17 cellular contexts compared by ENCODE assay signal in the genomic region with DNA sequence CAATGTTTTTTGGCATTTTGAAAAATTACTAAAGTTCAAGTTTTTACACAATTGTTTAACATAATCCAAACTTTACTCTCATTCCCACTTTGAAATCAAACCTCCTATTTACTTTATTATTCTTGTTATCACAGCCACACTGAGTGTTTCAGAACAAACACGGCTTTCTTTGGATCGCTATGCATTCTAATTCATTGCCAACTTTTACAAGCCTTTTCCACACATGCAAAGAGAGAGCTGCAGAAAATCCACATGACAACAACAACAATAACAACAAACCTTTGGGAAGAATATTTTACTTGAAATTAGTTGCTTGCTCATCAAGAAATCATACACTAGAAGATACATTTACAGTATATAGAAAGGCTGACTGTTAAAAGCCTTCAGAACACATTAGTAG. TPM values are rescaled to one million over a fixed set of nuclear protein-coding genes. Genes with fewer than 3 reads are reported as not detected.
DNase-seq lines count a peak whose midpoint lies in the region; ATAC-seq and TF ChIP-seq lines count a peak whose summit lies in the region.
"Had no signal": no experiment of that assay in that cellular context is flagged by ENCODE, and none has a peak within 500 bp of the region (broad histone marks: within the 10 kb centered on the region; RNA-seq: fewer than 3 reads in every experiment).

No MANE protein-coding gene starts in this region.

- peak overlapping the region; percentile 98 for H3K27ac Mint-ChIP-seq in WTC11
- H3K27ac Mint-ChIP-seq in CD4-positive, alpha-beta T cell, result no peak overlapping the region
- H3K27ac Mint-ChIP-seq: stimulated activated naive B cell treated with anti-CD40 and anti-IgM and Interleukin-4, amounts not matched to agents 10 μg/mL and 1 μg/mL and 100 μg/mL, for 72 hours had no signal

- TF ChIP-seq CTCF in WTC11 (IDR thresholded peaks at IDR 0.05), result no peak
- TF ChIP-seq CTCF in fibroblast of pulmonary artery (IDR thresholded peaks at IDR 0.05; ENCODE audit: low read length, missing control alignments), result no peak
- TF ChIP-seq CTCF in neural cell (IDR thresholded peaks at IDR 0.05; ENCODE audit: poor library complexity, severe bottlenecking), result no peak
- TF ChIP-seq CTCF in CD4-positive, alpha-beta T cell (IDR thresholded peaks at IDR 0.05), result no peak

- H3F3A ChIP-seq in GM23248 (ENCODE audit: insufficient read depth) (peaks cover 30% of the 10 kb centered on the region), neural cell (ENCODE audit: insufficient read depth, low read length, poor library complexity, severe bottlenecking) (no peaks in the 10 kb centered on the region)

- POLR2A ChIA-PET in WTC11 (lab: Charles Lee), result interaction anchor here (1.3 to 1.4 kb wide), 2 partner anchors 15 to 49 kb away, joined by 5 to 8 read pairs; partner anchors contain the start of gene TMEM30A
- POLR2A ChIA-PET in CD4-positive, alpha-beta T cell (lab: Charles Lee), result no interaction called here

- H2AFZ ChIP-seq in GM23248 (no peak overlapping the region), neural cell (ENCODE audit: low read depth, low read length) (no peak overlapping the region)

- in situ Hi-C loops in GM23248 (cut with MboI), result no loop called here

- no peak for TF ChIP-seq EP300 in neural cell (conservative IDR thresholded peaks at IDR 0.05; ENCODE audit: poor library complexity, severe bottlenecking)

- H3K27ac ChIP-seq in GM23248, result peak overlapping the region; percentile 25
- peak overlapping the region; percentile 30 for H3K27ac ChIP-seq in neural cell (ENCODE audit: low read length)
- no peak overlapping the region for H3K27ac ChIP-seq in CD4-positive, alpha-beta T cell (ENCODE audit: low read depth, low read length)
- H3K27ac ChIP-seq: HL-60, prostate gland, spleen, WERI-Rb-1 had no signal

- intact Hi-C loops in CD4-positive, alpha-beta T cell (cut with DNase I, micrococcal nuclease), result no loop called here

- H3K4me1 Mint-ChIP-seq in WTC11, result peaks cover 77% of the 10 kb centered on the region
- no peaks in the 10 kb centered on the region for H3K4me1 Mint-ChIP-seq in CD4-positive, alpha-beta T cell (ENCODE audit: low read depth)
- H3K4me1 Mint-ChIP-seq: stimulated activated naive B cell treated with anti-CD40 and anti-IgM and Interleukin-4, amounts not matched to agents 10 μg/mL and 1 μg/mL and 100 μg/mL, for 72 hours had no signal

- no peak overlapping the region for H3K4me2 ChIP-seq in GM23248 (ENCODE audit: unreplicated experiment)
- no peak overlapping the region for H3K4me2 ChIP-seq in neural cell (ENCODE audit: low read length)

- no peak for ATAC-seq in WTC11
- ATAC-seq in CD4-positive, alpha-beta T cell (ENCODE audit: poor library complexity), result no peak
- ATAC-seq: stimulated activated naive B cell treated with anti-CD40 and anti-IgM and Interleukin-4, amounts not matched to agents 10 μg/mL and 1 μg/mL and 100 μg/mL, for 72 hours had no signal

- CTCF ChIA-PET in WTC11 (lab: Charles Lee), result interaction anchor here (0.9 to 1.5 kb wide), 3 partner anchors 15 to 37 kb away, joined by 3 to 8 read pairs (median 7); no protein-coding TSS in a partner anchor
- CTCF ChIA-PET in CD4-positive, alpha-beta T cell (lab: Charles Lee), result no interaction called here

- DNase-seq in GM23248 (no peak), WTC11 (ENCODE audit: low spot score) (no peak), fibroblast of pulmonary artery (ENCODE audit: low read depth) (peak; percentile 43), EL (no peak)
- no peak for DNase-seq in activated CD4-positive, alpha-beta T cell treated with anti-CD3 and anti-CD28 coated beads, Interleukin-2, amount 50 U/mL, for 4 hours
- DNase-seq in CD4-positive, alpha-beta T cell, result no peak
- no peak for DNase-seq in stimulated activated CD4-positive, alpha-beta T cell treated with anti-CD3 and anti-CD28 coated beads, Interleukin-1b, Interleukin-23, amount 100 ng/mL, for 48 hours
- DNase-seq: DMS79; Karpas-422; NCI-H1436; spleen; stimulated activated naive B cell treated with anti-CD40 and anti-IgM and Interleukin-4, amounts not matched to agents 10 μg/mL and 1 μg/mL and 100 μg/mL, for 72 hours; WERI-Rb-1 had no signal

- no peaks in the 10 kb centered on the region for H3K27me3 ChIP-seq in GM23248 (replicated peaks; ENCODE audit: insufficient read depth)
- H3K27me3 ChIP-seq in neural cell (ENCODE audit: insufficient read depth, low read depth, low read length), result no peaks in the 10 kb centered on the region
- H3K27me3 ChIP-seq in CD4-positive, alpha-beta T cell (ENCODE audit: control insufficient read depth, insufficient read depth, low read length), result no peaks in the 10 kb centered on the region

- H3K27me3 Mint-ChIP-seq in WTC11 (ENCODE audit: low read depth), result no peaks in the 10 kb centered on the region
- H3K27me3 Mint-ChIP-seq in CD4-positive, alpha-beta T cell, result peaks cover 20% of the 10 kb centered on the region

- H3K36me3 Mint-ChIP-seq in WTC11, result peaks cover 2% of the 10 kb centered on the region; the same call in 1 of the 2 replicates
- H3K36me3 Mint-ChIP-seq in CD4-positive, alpha-beta T cell (ENCODE audit: low read depth), result no peaks in the 10 kb centered on the region
- H3K36me3 Mint-ChIP-seq: stimulated activated naive B cell treated with anti-CD40 and anti-IgM and Interleukin-4, amounts not matched to agents 10 μg/mL and 1 μg/mL and 100 μg/mL, for 72 hours had no signal

- H3K79me2 ChIP-seq in GM23248 (ENCODE audit: insufficient read depth), result no peaks in the 10 kb centered on the region
- no peaks in the 10 kb centered on the region for H3K79me2 ChIP-seq in neural cell (replicated peaks; ENCODE audit: insufficient read depth, low read length)

- H3K4me3 ChIP-seq in GM23248 (no peak overlapping the region), fibroblast of pulmonary artery (replicated peaks; ENCODE audit: low read depth, low read length) (peak overlapping the region; percentile 11), neural cell (ENCODE audit: low read length) (peak overlapping the region; percentile 54)
- H3K4me3 ChIP-seq: prostate gland, spleen had no signal

- WGBS in GM23248 (ENCODE audit: low coverage in 1 of 2, low lambda C conversion rate in 2 of 2, missing lambda C conversion rate in 2 of 2), 2 experiments, result 27 to 33% methylated on average over 2 of the region's 2 CpGs

- H3K9me3 Mint-ChIP-seq in WTC11, result peaks cover 7% of the 10 kb centered on the region
- H3K9me3 Mint-ChIP-seq in CD4-positive, alpha-beta T cell, result no peaks in the 10 kb centered on the region
- H3K9me3 Mint-ChIP-seq: central memory CD8-positive, alpha-beta T cell; stimulated activated naive B cell treated with anti-CD40 and anti-IgM and Interleukin-4, amounts not matched to agents 10 μg/mL and 1 μg/mL and 100 μg/mL, for 72 hours had no signal

- H3K9me3 ChIP-seq in GM23248 (ENCODE audit: low read depth), result no peaks in the 10 kb centered on the region
- no peaks in the 10 kb centered on the region for H3K9me3 ChIP-seq in neural cell (ENCODE audit: low read length)
- no peaks in the 10 kb centered on the region for H3K9me3 ChIP-seq in CD4-positive, alpha-beta T cell (ENCODE audit: control insufficient read depth, low read length)
- H3K9me3 ChIP-seq: prostate gland, spleen had no signal

- peaks cover 37% of the 10 kb centered on the region for H3K4me1 ChIP-seq in GM23248 (ENCODE audit: insufficient read depth)
- H3K4me1 ChIP-seq: prostate gland, spleen had no signal

- H3K36me3 ChIP-seq in GM23248 (ENCODE audit: low read depth), result no peaks in the 10 kb centered on the region
- no peaks in the 10 kb centered on the region for H3K36me3 ChIP-seq in neural cell (ENCODE audit: insufficient read depth, low read length)
- H3K36me3 ChIP-seq: prostate gland, spleen, WERI-Rb-1 had no signal

- H4K20me1 ChIP-seq in GM23248 (ENCODE audit: insufficient read depth), result no peaks in the 10 kb centered on the region
- H4K20me1 ChIP-seq in neural cell (ENCODE audit: insufficient read depth), result no peaks in the 10 kb centered on the region

- no peak for TF ChIP-seq RAD21 in neural cell (conservative IDR thresholded peaks at IDR 0.05)

- H3K9ac ChIP-seq in GM23248 (no peak overlapping the region), neural cell (ENCODE audit: low read length) (peak overlapping the region; percentile 47)

- peak overlapping the region; percentile 62 for H3K4me3 Mint-ChIP-seq in WTC11
- no peak overlapping the region for H3K4me3 Mint-ChIP-seq in CD4-positive, alpha-beta T cell
- H3K4me3 Mint-ChIP-seq: central memory CD8-positive, alpha-beta T cell; stimulated activated naive B cell treated with anti-CD40 and anti-IgM and Interleukin-4, amounts not matched to agents 10 μg/mL and 1 μg/mL and 100 μg/mL, for 72 hours had no signal

- H3K9me2 ChIP-seq in GM23248 (ENCODE audit: insufficient read depth) (no peaks in the 10 kb centered on the region), neural cell (ENCODE audit: insufficient read depth, low read length) (no peaks in the 10 kb centered on the region)

TF ChIP-seq in WTC11, 78 proteins besides CTCF, POLR2A, EP300 and RAD21 (continues in another document):
- TF ChIP-seq, protein P1, sequence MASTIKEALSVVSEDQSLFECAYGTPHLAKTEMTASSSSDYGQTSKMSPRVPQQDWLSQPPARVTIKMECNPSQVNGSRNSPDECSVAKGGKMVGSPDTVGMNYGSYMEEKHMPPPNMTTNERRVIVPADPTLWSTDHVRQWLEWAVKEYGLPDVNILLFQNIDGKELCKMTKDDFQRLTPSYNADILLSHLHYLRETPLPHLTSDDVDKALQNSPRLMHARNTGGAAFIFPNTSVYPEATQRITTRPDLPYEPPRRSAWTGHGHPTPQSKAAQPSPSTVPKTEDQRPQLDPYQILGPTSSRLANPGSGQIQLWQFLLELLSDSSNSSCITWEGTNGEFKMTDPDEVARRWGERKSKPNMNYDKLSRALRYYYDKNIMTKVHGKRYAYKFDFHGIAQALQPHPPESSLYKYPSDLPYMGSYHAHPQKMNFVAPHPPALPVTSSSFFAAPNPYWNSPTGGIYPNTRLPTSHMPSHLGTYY (CRISPR knock-in tag; IDR thresholded peaks at IDR 0.05), result no peak

TF ChIP-seq in neural cell, 6 proteins besides CTCF, POLR2A, EP300 and RAD21 (continues in another document):
- TF ChIP-seq POLR2AphosphoS5 (IDR thresholded peaks at IDR 0.05) (no peak), TAF1 (IDR thresholded peaks at IDR 0.05; ENCODE audit: low read depth) (no peak)

RNA-seq across cellular contexts. Expression of gene TMEM30A, which starts 49.2 kb away (rescaled TPM):
- 150 and 152 TPM in 2 replicates for total RNA-seq in GM23248 (2014; rRNA removed; shearing (Covaris generic))
- polyA plus RNA-seq in GM23248 (2016; fragmentation: Nextera tagmentation; extraction: Ambion mirVana) (118 and 125 TPM in 2 replicates), neural cell (103 and 110 TPM in 2 replicates)
- 68.2 to 81.2 TPM (median 72.6 TPM) in 3 replicates for total RNA-seq in WTC11 (2021)
- 177 and 183 TPM in 2 replicates for polyA minus RNA-seq in neural cell
- 10 to 100 TPM; 29.8 to 33.2 TPM for total RNA-seq in CD4-positive, alpha-beta T cell
